ENCODE assay signal across 2 cellular contexts in genomic region chr10:72395576-72395975, GRCh38.
TF ChIP-seq lines count a peak whose summit lies in the region.
"Not testable (repeated sequence)": the region's sequence is repeated elsewhere in the genome, so short reads cannot be mapped to it uniquely, and the experiment has no call there.

No MANE protein-coding gene starts in this region.

TF ChIP-seq in WTC11, 78 proteins besides CTCF, POLR2A, EP300 and RAD21:
- TF ChIP-seq FOXP1 (CRISPR knock-in tag; IDR thresholded peaks at IDR 0.05; ENCODE audit: borderline replicate concordance): peak; percentile 35; the same call in 1 of the 2 replicates

TF ChIP-seq in HepG2, 621 proteins besides CTCF, POLR2A, EP300 and RAD21:
- TF ChIP-seq ZNF281 (CRISPR knock-in tag; IDR thresholded peaks at IDR 0.05; ENCODE audit: borderline replicate concordance) (peak; percentile 65; the same call in 1 of the 2 replicates), FOXA1 (CRISPR knock-in tag; IDR thresholded peaks at IDR 0.05) (peak; percentile 44)
- TF ChIP-seq FOXA1 (IDR thresholded peaks at IDR 0.05): not testable (repeated sequence)
